18 cellular contexts compared by ENCODE assay signal in genomic region chr20:61531553-61532345, GRCh38.
DNase-seq lines count a peak whose midpoint lies in the region; ATAC-seq, FAIRE-seq and TF ChIP-seq lines count a peak whose summit lies in the region.
"Had no signal": no experiment of that assay in that cellular context is flagged by ENCODE, and none has a peak within 500 bp of the region (broad histone marks: within the 10 kb centered on the region; RNA-seq: fewer than 3 reads in every experiment).

No MANE protein-coding gene starts in this region.

- H3K9me3 ChIP-seq in RWPE2 (ENCODE audit: severe bottlenecking) (no peaks in the 10 kb centered on the region), smooth muscle cell (replicated peaks; ENCODE audit: low read depth) (no peaks in the 10 kb centered on the region), OCI-LY7 (ENCODE audit: low read length) (no peaks in the 10 kb centered on the region)
- H3K9me3 ChIP-seq: BLaER1, uterus had no signal

- no peak overlapping the region for H3K4me3 ChIP-seq in RWPE2 (ENCODE audit: severe bottlenecking)
- no peak overlapping the region for H3K4me3 ChIP-seq in smooth muscle cell
- no peak overlapping the region for H3K4me3 ChIP-seq in OCI-LY7 (ENCODE audit: low read depth, low read length, poor library complexity, severe bottlenecking)
- no peak overlapping the region for H3K4me3 ChIP-seq in GM23338
- H3K4me3 ChIP-seq: BLaER1, uterus had no signal

- H3K4me1 ChIP-seq in RWPE2 (ENCODE audit: insufficient read depth, poor library complexity, severe bottlenecking): peaks cover 27% of the 10 kb centered on the region
- H3K4me1 ChIP-seq in smooth muscle cell (ENCODE audit: low read depth): no peaks in the 10 kb centered on the region
- H3K4me1 ChIP-seq in OCI-LY7 (ENCODE audit: insufficient read depth, low read length, poor library complexity, severe bottlenecking): no peaks in the 10 kb centered on the region
- H3K4me1 ChIP-seq in GM23338 (ENCODE audit: insufficient read depth): no peaks in the 10 kb centered on the region
- H3K4me1 ChIP-seq: BLaER1, uterus had no signal

- no peaks in the 10 kb centered on the region for H3K79me2 ChIP-seq in smooth muscle cell (ENCODE audit: low read depth)
- H3K79me2 ChIP-seq in OCI-LY7 (ENCODE audit: insufficient read depth, low read depth, low read length): no peaks in the 10 kb centered on the region
- no peaks in the 10 kb centered on the region for H3K79me2 ChIP-seq in GM23338 (replicated peaks; ENCODE audit: insufficient read depth)

- no peaks in the 10 kb centered on the region for H4K20me1 ChIP-seq in smooth muscle cell (ENCODE audit: low read depth)
- no peaks in the 10 kb centered on the region for H4K20me1 ChIP-seq in OCI-LY7 (ENCODE audit: insufficient read depth, low read length)
- no peaks in the 10 kb centered on the region for H4K20me1 ChIP-seq in GM23338 (replicated peaks; ENCODE audit: insufficient read depth)

- H3F3A ChIP-seq in smooth muscle cell (ENCODE audit: low read depth) (no peaks in the 10 kb centered on the region), GM23338 (replicated peaks; ENCODE audit: low read depth) (no peaks in the 10 kb centered on the region)

- peaks cover 9% of the 10 kb centered on the region for H3K4me1 Mint-ChIP-seq in GM23338
- H3K4me1 Mint-ChIP-seq: activated CD8-positive, alpha-beta memory T cell treated with anti-CD3 and anti-CD28 coated beads, Interleukin-2, amount 10 ng/mL, durations not matched to agents 7 days and 5 days; mesothelial cell of epicardium; nephron had no signal

- H3K4me2 ChIP-seq in smooth muscle cell (no peak overlapping the region), OCI-LY7 (ENCODE audit: low read length) (no peak overlapping the region), GM23338 (no peak overlapping the region)
- H3K4me2 ChIP-seq: BLaER1 had no signal

- peak; percentile 6 for FAIRE-seq in H54 (lab: Jason Lieb, UNC)
- FAIRE-seq: small intestine had no signal

- 37% methylated on average over 22 of the region's 22 CpGs for WGBS in smooth muscle cell (ENCODE audit: low lambda C conversion rate)

- no peaks in the 10 kb centered on the region for H3K27me3 ChIP-seq in RWPE2 (ENCODE audit: insufficient read depth, poor library complexity, severe bottlenecking)
- H3K27me3 ChIP-seq in smooth muscle cell (ENCODE audit: low read depth): peaks cover 34% of the 10 kb centered on the region
- no peaks in the 10 kb centered on the region for H3K27me3 ChIP-seq in GM23338 (ENCODE audit: insufficient read depth)
- H3K27me3 ChIP-seq: BLaER1, uterus had no signal

- H3K9ac ChIP-seq in smooth muscle cell (ENCODE audit: low read depth): no peak overlapping the region
- H3K9ac ChIP-seq: BLaER1 had no signal

- peak; percentile 96 for ATAC-seq in RWPE2 (ENCODE audit: low read depth)
- ATAC-seq in esophagus mucosa: peak; percentile 56
- ATAC-seq in GM23338: no peak
- ATAC-seq: activated CD8-positive, alpha-beta memory T cell treated with anti-CD3 and anti-CD28 coated beads, Interleukin-2, amount 10 ng/mL, durations not matched to agents 7 days and 5 days; effector memory CD8-positive, alpha-beta T cell had no signal

- H2AFZ ChIP-seq in smooth muscle cell (ENCODE audit: low read depth) (no peak overlapping the region), OCI-LY7 (ENCODE audit: low read length) (no peak overlapping the region), GM23338 (no peak overlapping the region)

- H3K4me3 Mint-ChIP-seq in GM23338: no peak overlapping the region
- H3K4me3 Mint-ChIP-seq: activated CD8-positive, alpha-beta memory T cell treated with anti-CD3 and anti-CD28 coated beads, Interleukin-2, amount 10 ng/mL, durations not matched to agents 7 days and 5 days; effector memory CD8-positive, alpha-beta T cell; mesothelial cell of epicardium; nephron had no signal

- intact Hi-C loops in OCI-LY7 (cut with micrococcal nuclease; ENCODE audit: unreplicated experiment): no loop called here

- peaks cover 12% of the 10 kb centered on the region for H3K27me3 Mint-ChIP-seq in GM23338 (ENCODE audit: insufficient read depth, low read depth, poor library complexity)
- H3K27me3 Mint-ChIP-seq: activated CD8-positive, alpha-beta memory T cell treated with anti-CD3 and anti-CD28 coated beads, Interleukin-2, amount 10 ng/mL, durations not matched to agents 7 days and 5 days had no signal

- H3K27ac ChIP-seq in RWPE2 (ENCODE audit: poor library complexity, severe bottlenecking) (peak overlapping the region; percentile 52), smooth muscle cell (ENCODE audit: low read depth) (no peak overlapping the region), OCI-LY7 (ENCODE audit: low read depth, low read length, poor library complexity, severe bottlenecking) (no peak overlapping the region), GM23338 (ENCODE audit: low read depth) (no peak overlapping the region)
- H3K27ac ChIP-seq: BLaER1, uterus had no signal

- no peaks in the 10 kb centered on the region; the same call in 2 of the 3 replicates for H3K9me3 Mint-ChIP-seq in GM23338
- H3K9me3 Mint-ChIP-seq: effector memory CD8-positive, alpha-beta T cell; mesothelial cell of epicardium; nephron had no signal

- H3K9me2 ChIP-seq in OCI-LY7 (ENCODE audit: insufficient read depth, low read length): no peaks in the 10 kb centered on the region
- no peaks in the 10 kb centered on the region for H3K9me2 ChIP-seq in GM23338 (ENCODE audit: insufficient read depth)

- no peaks in the 10 kb centered on the region for H3K36me3 Mint-ChIP-seq in GM23338 (ENCODE audit: low read depth)
- H3K36me3 Mint-ChIP-seq: activated CD8-positive, alpha-beta memory T cell treated with anti-CD3 and anti-CD28 coated beads, Interleukin-2, amount 10 ng/mL, durations not matched to agents 7 days and 5 days; mesothelial cell of epicardium had no signal

- H3K36me3 ChIP-seq in RWPE2 (ENCODE audit: low read depth): 0 out of 2 replicates have a peak, but pooled peaks cover 5% of the 10 kb centered on the region
- H3K36me3 ChIP-seq in smooth muscle cell (ENCODE audit: low read depth): no peaks in the 10 kb centered on the region
- H3K36me3 ChIP-seq in OCI-LY7 (ENCODE audit: insufficient read depth, low read length): no peaks in the 10 kb centered on the region
- no peaks in the 10 kb centered on the region for H3K36me3 ChIP-seq in GM23338 (ENCODE audit: insufficient read depth)
- H3K36me3 ChIP-seq: BLaER1, uterus had no signal

- POLR2A ChIA-PET in OCI-LY7 (lab: Charles Lee): no interaction called here

- TF ChIP-seq CTCF in RWPE2 (IDR thresholded peaks at IDR 0.05; ENCODE audit: poor library complexity, severe bottlenecking) (no peak), smooth muscle cell (IDR thresholded peaks at IDR 0.05; ENCODE audit: borderline replicate concordance, insufficient read depth, poor library complexity, severe bottlenecking) (no peak), OCI-LY7 (conservative IDR thresholded peaks at IDR 0.05; ENCODE audit: low read length) (no peak), GM23338 (conservative IDR thresholded peaks at IDR 0.05; ENCODE audit: low read depth in 2 of 2) (no peak)

- CTCF ChIA-PET in OCI-LY7 (lab: Charles Lee; ENCODE audit: unreplicated experiment): no interaction called here

- BruUV-seq in OCI-LY7 (replicated peaks; lab: Mats Ljungman, UMichigan): no TSS peak

- DNase-seq in H54 (ENCODE audit: insufficient read length, low spot score): peak; percentile 83
- DNase-seq in RWPE2 (ENCODE audit: low spot score): peak; percentile 99
- DNase-seq in smooth muscle cell (lab: John Stamatoyannopoulos, UW; ENCODE audit: unreplicated experiment): peak; percentile 9
- DNase-seq in activated CD4-positive, CD25-positive, alpha-beta regulatory T cell treated with anti-CD3 and anti-CD28 coated beads, Interleukin-2, amount 50 U/mL, for 72 hours: no peak
- no peak for DNase-seq in OCI-LY7 (ENCODE audit: low spot score)
- no peak for DNase-seq in GM23338 (ENCODE audit: low spot score)
- DNase-seq: activated CD8-positive, alpha-beta memory T cell treated with anti-CD3 and anti-CD28 coated beads, Interleukin-2, amount 10 ng/mL, durations not matched to agents 7 days and 5 days; effector memory CD8-positive, alpha-beta T cell; NCI-H2029 treated with DMSO at 0.1 percent for 48 hours; NCI-H524 treated with DMSO at 0.1 percent for 48 hours; small intestine; stimulated activated CD8-positive, alpha-beta memory T cell treated with anti-CD3 and anti-CD28 coated beads, Interleukin-4, amount 100 ng/mL, for 48 hours; uterus had no signal

- H3K27ac Mint-ChIP-seq in GM23338: no peak overlapping the region
- H3K27ac Mint-ChIP-seq: activated CD8-positive, alpha-beta memory T cell treated with anti-CD3 and anti-CD28 coated beads, Interleukin-2, amount 10 ng/mL, durations not matched to agents 7 days and 5 days; effector memory CD8-positive, alpha-beta T cell; mesothelial cell of epicardium; nephron; progenitor cell of endocrine pancreas had no signal

- TF ChIP-seq POLR2A in H54 (IDR thresholded peaks at IDR 0.05; ENCODE audit: low read depth, low read length): no peak

TF ChIP-seq in GM23338, 12 proteins besides CTCF, POLR2A, EP300 and RAD21 (continues in another document):
- TF ChIP-seq EZH2phosphoT487 (IDR thresholded peaks at IDR 0.05; ENCODE audit: unreplicated experiment) (no peak), JUNB (IDR thresholded peaks at IDR 0.05; ENCODE audit: unreplicated experiment) (no peak), POLR2AphosphoS5 (IDR thresholded peaks at IDR 0.05; ENCODE audit: low read depth) (no peak)

Comparison
In these comparisons a context has a peak if more than half of its experiments do, and no peak if none do; other contexts are left out.
1. DNase-seq: peak in H54 (single experiment), RWPE2 (single experiment) and smooth muscle cell (single experiment); none in activated CD4-positive, CD25-positive, alpha-beta regulatory T cell treated with anti-CD3 and anti-CD28 coated beads, Interleukin-2, amount 50 U/mL, for 72 hours (single experiment), OCI-LY7 (single experiment) and GM23338 (single experiment).